In the genomic region with DNA sequence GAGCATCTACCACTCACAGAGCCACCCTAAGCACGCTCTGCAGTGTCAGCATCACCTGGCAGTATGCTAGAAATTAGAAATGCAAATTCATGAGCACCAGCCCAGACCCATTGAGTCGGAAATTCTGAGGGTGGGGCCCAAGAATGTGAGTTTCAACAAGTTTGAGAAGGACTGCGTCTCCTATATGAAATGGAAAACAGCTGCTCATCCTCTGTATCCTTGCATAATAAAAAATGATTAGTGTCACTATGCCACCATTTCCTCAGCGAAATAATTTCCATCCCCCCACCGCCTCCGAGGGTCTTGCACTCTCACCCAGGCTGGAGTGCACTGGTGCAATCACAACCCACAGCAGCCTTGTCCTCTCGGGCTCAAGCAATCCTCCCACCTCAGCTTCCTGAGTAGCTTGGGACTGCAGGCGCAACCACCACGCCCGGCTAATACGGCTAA, we compare ENCODE assay signal across 1 cellular context.
TF ChIP-seq lines count a peak whose summit lies in the region.

No MANE protein-coding gene starts in this region.

TF ChIP-seq in K562, 482 proteins besides CTCF, POLR2A, EP300 and RAD21 (continued from another document and continues in another):
- TF ChIP-seq, protein P1, sequence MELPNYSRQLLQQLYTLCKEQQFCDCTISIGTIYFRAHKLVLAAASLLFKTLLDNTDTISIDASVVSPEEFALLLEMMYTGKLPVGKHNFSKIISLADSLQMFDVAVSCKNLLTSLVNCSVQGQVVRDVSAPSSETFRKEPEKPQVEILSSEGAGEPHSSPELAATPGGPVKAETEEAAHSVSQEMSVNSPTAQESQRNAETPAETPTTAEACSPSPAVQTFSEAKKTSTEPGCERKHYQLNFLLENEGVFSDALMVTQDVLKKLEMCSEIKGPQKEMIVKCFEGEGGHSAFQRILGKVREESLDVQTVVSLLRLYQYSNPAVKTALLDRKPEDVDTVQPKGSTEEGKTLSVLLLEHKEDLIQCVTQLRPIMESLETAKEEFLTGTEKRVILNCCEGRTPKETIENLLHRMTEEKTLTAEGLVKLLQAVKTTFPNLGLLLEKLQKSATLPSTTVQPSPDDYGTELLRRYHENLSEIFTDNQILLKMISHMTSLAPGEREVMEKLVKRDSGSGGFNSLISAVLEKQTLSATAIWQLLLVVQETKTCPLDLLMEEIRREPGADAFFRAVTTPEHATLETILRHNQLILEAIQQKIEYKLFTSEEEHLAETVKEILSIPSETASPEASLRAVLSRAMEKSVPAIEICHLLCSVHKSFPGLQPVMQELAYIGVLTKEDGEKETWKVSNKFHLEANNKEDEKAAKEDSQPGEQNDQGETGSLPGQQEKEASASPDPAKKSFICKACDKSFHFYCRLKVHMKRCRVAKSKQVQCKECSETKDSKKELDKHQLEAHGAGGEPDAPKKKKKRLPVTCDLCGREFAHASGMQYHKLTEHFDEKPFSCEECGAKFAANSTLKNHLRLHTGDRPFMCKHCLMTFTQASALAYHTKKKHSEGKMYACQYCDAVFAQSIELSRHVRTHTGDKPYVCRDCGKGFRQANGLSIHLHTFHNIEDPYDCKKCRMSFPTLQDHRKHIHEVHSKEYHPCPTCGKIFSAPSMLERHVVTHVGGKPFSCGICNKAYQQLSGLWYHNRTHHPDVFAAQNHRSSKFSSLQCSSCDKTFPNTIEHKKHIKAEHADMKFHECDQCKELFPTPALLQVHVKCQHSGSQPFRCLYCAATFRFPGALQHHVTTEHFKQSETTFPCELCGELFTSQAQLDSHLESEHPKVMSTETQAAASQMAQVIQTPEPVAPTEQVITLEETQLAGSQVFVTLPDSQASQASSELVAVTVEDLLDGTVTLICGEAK (IDR thresholded peaks at IDR 0.05) = 0 out of 2 replicates have a peak, but pooled peaks have one; percentile 16
- TF ChIP-seq, protein P1 (CRISPR knock-in tag; IDR thresholded peaks at IDR 0.05) = no peak
- TF ChIP-seq, protein P2, sequence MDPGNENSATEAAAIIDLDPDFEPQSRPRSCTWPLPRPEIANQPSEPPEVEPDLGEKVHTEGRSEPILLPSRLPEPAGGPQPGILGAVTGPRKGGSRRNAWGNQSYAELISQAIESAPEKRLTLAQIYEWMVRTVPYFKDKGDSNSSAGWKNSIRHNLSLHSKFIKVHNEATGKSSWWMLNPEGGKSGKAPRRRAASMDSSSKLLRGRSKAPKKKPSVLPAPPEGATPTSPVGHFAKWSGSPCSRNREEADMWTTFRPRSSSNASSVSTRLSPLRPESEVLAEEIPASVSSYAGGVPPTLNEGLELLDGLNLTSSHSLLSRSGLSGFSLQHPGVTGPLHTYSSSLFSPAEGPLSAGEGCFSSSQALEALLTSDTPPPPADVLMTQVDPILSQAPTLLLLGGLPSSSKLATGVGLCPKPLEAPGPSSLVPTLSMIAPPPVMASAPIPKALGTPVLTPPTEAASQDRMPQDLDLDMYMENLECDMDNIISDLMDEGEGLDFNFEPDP (CRISPR knock-in tag; IDR thresholded peaks at IDR 0.05) = no peak
- TF ChIP-seq FOXJ3 (CRISPR knock-in tag; IDR thresholded peaks at IDR 0.05) = no peak
- TF ChIP-seq TAF9B (IDR thresholded peaks at IDR 0.05; ENCODE audit: partially characterized antibody) = no peak
- TF ChIP-seq RBM34 (IDR thresholded peaks at IDR 0.05; ENCODE audit: borderline replicate concordance, insufficient read depth, low read length) = no peak
- TF ChIP-seq CHD4 (IDR thresholded peaks at IDR 0.05; ENCODE audit: insufficient read depth, insufficient replicate concordance, low read depth, low read length, poor library complexity, severe bottlenecking) = peak; percentile 22
- TF ChIP-seq, protein P3, sequence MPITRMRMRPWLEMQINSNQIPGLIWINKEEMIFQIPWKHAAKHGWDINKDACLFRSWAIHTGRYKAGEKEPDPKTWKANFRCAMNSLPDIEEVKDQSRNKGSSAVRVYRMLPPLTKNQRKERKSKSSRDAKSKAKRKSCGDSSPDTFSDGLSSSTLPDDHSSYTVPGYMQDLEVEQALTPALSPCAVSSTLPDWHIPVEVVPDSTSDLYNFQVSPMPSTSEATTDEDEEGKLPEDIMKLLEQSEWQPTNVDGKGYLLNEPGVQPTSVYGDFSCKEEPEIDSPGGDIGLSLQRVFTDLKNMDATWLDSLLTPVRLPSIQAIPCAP (CRISPR knock-in tag; IDR thresholded peaks at IDR 0.05; ENCODE audit: borderline replicate concordance) = no peak
- no peak for TF ChIP-seq ZNF121 (CRISPR knock-in tag; conservative IDR thresholded peaks at IDR 0.05)
- TF ChIP-seq, protein P4, sequence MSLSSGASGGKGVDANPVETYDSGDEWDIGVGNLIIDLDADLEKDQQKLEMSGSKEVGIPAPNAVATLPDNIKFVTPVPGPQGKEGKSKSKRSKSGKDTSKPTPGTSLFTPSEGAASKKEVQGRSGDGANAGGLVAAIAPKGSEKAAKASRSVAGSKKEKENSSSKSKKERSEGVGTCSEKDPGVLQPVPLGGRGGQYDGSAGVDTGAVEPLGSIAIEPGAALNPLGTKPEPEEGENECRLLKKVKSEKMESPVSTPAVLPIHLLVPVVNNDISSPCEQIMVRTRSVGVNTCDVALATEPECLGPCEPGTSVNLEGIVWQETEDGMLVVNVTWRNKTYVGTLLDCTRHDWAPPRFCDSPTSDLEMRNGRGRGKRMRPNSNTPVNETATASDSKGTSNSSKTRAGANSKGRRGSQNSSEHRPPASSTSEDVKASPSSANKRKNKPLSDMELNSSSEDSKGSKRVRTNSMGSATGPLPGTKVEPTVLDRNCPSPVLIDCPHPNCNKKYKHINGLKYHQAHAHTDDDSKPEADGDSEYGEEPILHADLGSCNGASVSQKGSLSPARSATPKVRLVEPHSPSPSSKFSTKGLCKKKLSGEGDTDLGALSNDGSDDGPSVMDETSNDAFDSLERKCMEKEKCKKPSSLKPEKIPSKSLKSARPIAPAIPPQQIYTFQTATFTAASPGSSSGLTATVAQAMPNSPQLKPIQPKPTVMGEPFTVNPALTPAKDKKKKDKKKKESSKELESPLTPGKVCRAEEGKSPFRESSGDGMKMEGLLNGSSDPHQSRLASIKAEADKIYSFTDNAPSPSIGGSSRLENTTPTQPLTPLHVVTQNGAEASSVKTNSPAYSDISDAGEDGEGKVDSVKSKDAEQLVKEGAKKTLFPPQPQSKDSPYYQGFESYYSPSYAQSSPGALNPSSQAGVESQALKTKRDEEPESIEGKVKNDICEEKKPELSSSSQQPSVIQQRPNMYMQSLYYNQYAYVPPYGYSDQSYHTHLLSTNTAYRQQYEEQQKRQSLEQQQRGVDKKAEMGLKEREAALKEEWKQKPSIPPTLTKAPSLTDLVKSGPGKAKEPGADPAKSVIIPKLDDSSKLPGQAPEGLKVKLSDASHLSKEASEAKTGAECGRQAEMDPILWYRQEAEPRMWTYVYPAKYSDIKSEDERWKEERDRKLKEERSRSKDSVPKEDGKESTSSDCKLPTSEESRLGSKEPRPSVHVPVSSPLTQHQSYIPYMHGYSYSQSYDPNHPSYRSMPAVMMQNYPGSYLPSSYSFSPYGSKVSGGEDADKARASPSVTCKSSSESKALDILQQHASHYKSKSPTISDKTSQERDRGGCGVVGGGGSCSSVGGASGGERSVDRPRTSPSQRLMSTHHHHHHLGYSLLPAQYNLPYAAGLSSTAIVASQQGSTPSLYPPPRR (CRISPR knock-in tag; IDR thresholded peaks at IDR 0.05; ENCODE audit: borderline replicate concordance) = no peak
- no peak for TF ChIP-seq ESRRB (CRISPR knock-in tag; IDR thresholded peaks at IDR 0.05; ENCODE audit: borderline replicate concordance)
- no peak for TF ChIP-seq ZNF75A (CRISPR knock-in tag; IDR thresholded peaks at IDR 0.05)
- TF ChIP-seq CEBPB (tag; IDR thresholded peaks at IDR 0.05) = no peak
- TF ChIP-seq FOXK1 (CRISPR knock-in tag; IDR thresholded peaks at IDR 0.05; ENCODE audit: borderline replicate concordance) = no peak
- peak; percentile 30 for TF ChIP-seq DACH1 (IDR thresholded peaks at IDR 0.05; ENCODE audit: partially characterized antibody)
- TF ChIP-seq ILF3 (IDR thresholded peaks at IDR 0.05; ENCODE audit: borderline replicate concordance) = no peak
- TF ChIP-seq RBM14 (IDR thresholded peaks at IDR 0.05; ENCODE audit: borderline replicate concordance, insufficient read depth, low read depth, low read length) = no peak
- TF ChIP-seq, protein P5, sequence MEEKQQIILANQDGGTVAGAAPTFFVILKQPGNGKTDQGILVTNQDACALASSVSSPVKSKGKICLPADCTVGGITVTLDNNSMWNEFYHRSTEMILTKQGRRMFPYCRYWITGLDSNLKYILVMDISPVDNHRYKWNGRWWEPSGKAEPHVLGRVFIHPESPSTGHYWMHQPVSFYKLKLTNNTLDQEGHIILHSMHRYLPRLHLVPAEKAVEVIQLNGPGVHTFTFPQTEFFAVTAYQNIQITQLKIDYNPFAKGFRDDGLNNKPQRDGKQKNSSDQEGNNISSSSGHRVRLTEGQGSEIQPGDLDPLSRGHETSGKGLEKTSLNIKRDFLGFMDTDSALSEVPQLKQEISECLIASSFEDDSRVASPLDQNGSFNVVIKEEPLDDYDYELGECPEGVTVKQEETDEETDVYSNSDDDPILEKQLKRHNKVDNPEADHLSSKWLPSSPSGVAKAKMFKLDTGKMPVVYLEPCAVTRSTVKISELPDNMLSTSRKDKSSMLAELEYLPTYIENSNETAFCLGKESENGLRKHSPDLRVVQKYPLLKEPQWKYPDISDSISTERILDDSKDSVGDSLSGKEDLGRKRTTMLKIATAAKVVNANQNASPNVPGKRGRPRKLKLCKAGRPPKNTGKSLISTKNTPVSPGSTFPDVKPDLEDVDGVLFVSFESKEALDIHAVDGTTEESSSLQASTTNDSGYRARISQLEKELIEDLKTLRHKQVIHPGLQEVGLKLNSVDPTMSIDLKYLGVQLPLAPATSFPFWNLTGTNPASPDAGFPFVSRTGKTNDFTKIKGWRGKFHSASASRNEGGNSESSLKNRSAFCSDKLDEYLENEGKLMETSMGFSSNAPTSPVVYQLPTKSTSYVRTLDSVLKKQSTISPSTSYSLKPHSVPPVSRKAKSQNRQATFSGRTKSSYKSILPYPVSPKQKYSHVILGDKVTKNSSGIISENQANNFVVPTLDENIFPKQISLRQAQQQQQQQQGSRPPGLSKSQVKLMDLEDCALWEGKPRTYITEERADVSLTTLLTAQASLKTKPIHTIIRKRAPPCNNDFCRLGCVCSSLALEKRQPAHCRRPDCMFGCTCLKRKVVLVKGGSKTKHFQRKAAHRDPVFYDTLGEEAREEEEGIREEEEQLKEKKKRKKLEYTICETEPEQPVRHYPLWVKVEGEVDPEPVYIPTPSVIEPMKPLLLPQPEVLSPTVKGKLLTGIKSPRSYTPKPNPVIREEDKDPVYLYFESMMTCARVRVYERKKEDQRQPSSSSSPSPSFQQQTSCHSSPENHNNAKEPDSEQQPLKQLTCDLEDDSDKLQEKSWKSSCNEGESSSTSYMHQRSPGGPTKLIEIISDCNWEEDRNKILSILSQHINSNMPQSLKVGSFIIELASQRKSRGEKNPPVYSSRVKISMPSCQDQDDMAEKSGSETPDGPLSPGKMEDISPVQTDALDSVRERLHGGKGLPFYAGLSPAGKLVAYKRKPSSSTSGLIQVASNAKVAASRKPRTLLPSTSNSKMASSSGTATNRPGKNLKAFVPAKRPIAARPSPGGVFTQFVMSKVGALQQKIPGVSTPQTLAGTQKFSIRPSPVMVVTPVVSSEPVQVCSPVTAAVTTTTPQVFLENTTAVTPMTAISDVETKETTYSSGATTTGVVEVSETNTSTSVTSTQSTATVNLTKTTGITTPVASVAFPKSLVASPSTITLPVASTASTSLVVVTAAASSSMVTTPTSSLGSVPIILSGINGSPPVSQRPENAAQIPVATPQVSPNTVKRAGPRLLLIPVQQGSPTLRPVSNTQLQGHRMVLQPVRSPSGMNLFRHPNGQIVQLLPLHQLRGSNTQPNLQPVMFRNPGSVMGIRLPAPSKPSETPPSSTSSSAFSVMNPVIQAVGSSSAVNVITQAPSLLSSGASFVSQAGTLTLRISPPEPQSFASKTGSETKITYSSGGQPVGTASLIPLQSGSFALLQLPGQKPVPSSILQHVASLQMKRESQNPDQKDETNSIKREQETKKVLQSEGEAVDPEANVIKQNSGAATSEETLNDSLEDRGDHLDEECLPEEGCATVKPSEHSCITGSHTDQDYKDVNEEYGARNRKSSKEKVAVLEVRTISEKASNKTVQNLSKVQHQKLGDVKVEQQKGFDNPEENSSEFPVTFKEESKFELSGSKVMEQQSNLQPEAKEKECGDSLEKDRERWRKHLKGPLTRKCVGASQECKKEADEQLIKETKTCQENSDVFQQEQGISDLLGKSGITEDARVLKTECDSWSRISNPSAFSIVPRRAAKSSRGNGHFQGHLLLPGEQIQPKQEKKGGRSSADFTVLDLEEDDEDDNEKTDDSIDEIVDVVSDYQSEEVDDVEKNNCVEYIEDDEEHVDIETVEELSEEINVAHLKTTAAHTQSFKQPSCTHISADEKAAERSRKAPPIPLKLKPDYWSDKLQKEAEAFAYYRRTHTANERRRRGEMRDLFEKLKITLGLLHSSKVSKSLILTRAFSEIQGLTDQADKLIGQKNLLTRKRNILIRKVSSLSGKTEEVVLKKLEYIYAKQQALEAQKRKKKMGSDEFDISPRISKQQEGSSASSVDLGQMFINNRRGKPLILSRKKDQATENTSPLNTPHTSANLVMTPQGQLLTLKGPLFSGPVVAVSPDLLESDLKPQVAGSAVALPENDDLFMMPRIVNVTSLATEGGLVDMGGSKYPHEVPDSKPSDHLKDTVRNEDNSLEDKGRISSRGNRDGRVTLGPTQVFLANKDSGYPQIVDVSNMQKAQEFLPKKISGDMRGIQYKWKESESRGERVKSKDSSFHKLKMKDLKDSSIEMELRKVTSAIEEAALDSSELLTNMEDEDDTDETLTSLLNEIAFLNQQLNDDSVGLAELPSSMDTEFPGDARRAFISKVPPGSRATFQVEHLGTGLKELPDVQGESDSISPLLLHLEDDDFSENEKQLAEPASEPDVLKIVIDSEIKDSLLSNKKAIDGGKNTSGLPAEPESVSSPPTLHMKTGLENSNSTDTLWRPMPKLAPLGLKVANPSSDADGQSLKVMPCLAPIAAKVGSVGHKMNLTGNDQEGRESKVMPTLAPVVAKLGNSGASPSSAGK (IDR thresholded peaks at IDR 0.05) = no peak
- TF ChIP-seq ARHGAP35 (IDR thresholded peaks at IDR 0.05; ENCODE audit: partially characterized antibody) = no peak
- no peak for TF ChIP-seq FOXA1 (IDR thresholded peaks at IDR 0.05; ENCODE audit: borderline replicate concordance)
- no peak for TF ChIP-seq HSF4 (CRISPR knock-in tag; IDR thresholded peaks at IDR 0.05; ENCODE audit: borderline replicate concordance)
- TF ChIP-seq GTF2F1 (IDR thresholded peaks at IDR 0.05; ENCODE audit: low read depth, low read length) = no peak
